Comparison of ENCODE assay signal across 11 cellular contexts in the genomic region with DNA sequence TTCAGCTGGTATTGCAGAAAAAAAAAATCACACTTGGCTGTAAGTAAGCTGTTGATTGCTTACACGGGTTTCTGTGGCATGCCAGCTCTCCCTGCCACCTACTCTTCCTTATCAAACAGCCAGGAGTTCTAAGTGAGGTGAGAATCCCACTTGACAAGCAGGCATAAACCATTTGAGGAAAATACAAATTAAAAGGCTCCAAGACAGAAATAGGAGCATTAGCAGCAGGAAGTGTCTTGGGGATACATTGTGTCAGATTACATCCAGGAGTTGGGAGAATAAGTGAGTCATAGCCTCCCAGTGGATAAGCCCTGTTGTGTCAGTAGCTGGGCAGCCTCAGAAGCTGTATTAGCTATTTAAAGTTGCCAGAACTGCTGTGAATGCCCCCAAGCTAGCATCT.
DNase-seq lines count a peak whose midpoint lies in the region; ATAC-seq, FAIRE-seq and TF ChIP-seq lines count a peak whose summit lies in the region.
"Had no signal": no experiment of that assay in that cellular context is flagged by ENCODE, and none has a peak within 500 bp of the region (broad histone marks: within the 10 kb centered on the region; RNA-seq: fewer than 3 reads in every experiment).

No MANE protein-coding gene starts in this region.

- H3K27ac Mint-ChIP-seq in mesothelial cell of epicardium = no peak overlapping the region

- H3K9me3 Mint-ChIP-seq in mesothelial cell of epicardium = peaks cover 7% of the 10 kb centered on the region

- FAIRE-seq in H54 (lab: Jason Lieb, UNC) = peak; percentile 6
- FAIRE-seq: GM18507 had no signal

- H3K4me1 Mint-ChIP-seq in mesothelial cell of epicardium = peaks cover 18% of the 10 kb centered on the region

- no peak for TF ChIP-seq CTCF in mesothelial cell of epicardium (IDR thresholded peaks at IDR 0.05; ENCODE audit: unreplicated experiment)

- TF ChIP-seq POLR2A in H54 (IDR thresholded peaks at IDR 0.05; ENCODE audit: low read depth, low read length) = no peak

- ATAC-seq in HG02678 (IDR thresholded peaks at IDR 0.05; ENCODE audit: unreplicated experiment) = no peak
- ATAC-seq: activated CD4-positive, CD25-positive, alpha-beta regulatory T cell treated with anti-CD3 and anti-CD28 coated beads, Interleukin-2, amount 50 U/mL, for 24 hours; Panc1 had no signal

- peaks cover 9% of the 10 kb centered on the region for H3K36me3 Mint-ChIP-seq in mesothelial cell of epicardium

- no peak overlapping the region for H3K4me3 Mint-ChIP-seq in mesothelial cell of epicardium

- H3K27me3 Mint-ChIP-seq in mesothelial cell of epicardium (ENCODE audit: low read depth) = no peaks in the 10 kb centered on the region

- peak; percentile 13 for DNase-seq in H54 (ENCODE audit: insufficient read length, low spot score)
- peak; percentile 63 for DNase-seq in RKO (ENCODE audit: low spot score)
- DNase-seq in fibroblast of the conjunctiva (ENCODE audit: low read depth) = peak; percentile 36
- DNase-seq in non-pigmented ciliary epithelial cell (ENCODE audit: low read depth) = peak; percentile 52
- DNase-seq in mesothelial cell of epicardium (ENCODE audit: low spot score in 2 of 2, unreplicated experiment in 2 of 2) = no peak
- DNase-seq in activated naive CD4-positive, alpha-beta T cell treated with anti-CD3 and anti-CD28 coated beads, Interleukin-2, amount 50 U/mL, for 16 hours = no peak
- DNase-seq in DMS 273 (lab: John Stamatoyannopoulos, UW; ENCODE audit: unreplicated experiment) = no peak

Comparison
In these comparisons a context has a peak if more than half of its experiments do, and no peak if none do; other contexts are left out.
1. DNase-seq: peak in H54 (single experiment), RKO (single experiment), fibroblast of the conjunctiva (single experiment) and non-pigmented ciliary epithelial cell (single experiment); none in mesothelial cell of epicardium (0 of 2), activated naive CD4-positive, alpha-beta T cell treated with anti-CD3 and anti-CD28 coated beads, Interleukin-2, amount 50 U/mL, for 16 hours (single experiment) and DMS 273 (single experiment).